10 cellular contexts compared by ENCODE assay signal in the genomic region with DNA sequence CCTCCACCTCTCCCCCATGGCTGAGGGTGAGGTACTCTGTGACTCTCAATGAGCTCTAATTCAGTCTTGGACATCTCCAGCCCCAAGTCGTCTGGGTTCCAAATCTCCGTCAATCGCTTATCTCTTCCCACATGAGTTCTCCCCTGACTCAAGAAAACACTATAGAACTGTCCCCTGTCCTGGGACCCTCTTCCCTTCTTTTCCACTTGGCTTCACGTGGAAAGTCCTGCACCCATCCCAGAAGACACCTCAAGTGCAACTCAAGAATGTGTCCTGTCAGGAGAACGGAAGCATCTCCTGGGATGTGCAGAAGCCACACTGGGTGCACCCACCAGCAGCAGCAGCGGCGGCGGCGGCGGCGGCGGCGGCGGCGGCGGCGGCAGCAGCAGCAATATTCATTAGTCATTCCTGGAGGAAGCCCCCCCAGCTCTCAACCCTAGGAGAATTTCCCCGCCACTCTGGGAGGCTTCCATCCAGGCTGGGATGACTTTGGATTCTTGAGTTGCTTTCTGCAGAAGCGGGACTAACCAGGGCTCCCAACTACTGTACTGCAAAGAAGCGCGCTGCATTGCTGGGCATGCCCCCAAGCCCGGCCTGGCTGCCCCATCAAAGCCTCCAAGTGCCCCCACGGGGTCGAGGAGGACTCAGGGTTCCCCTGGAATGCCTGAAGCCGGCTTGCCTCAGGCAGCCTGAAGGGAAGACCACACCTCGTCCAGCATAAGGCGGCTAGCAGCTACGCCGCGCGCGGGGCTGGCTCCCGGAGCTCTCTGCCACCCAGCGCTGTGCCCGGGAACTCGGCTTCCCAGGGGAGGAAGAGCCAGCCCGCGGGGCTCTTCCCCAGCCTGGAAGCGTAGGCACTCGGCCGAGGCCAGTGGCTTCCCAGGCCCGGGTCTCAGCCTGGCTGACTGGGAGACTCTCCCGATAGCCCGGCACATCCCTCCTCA. TPM values are rescaled to one million over a fixed set of nuclear protein-coding genes. Genes with fewer than 3 reads are reported as not detected.
DNase-seq lines count a peak whose midpoint lies in the region; ATAC-seq and TF ChIP-seq lines count a peak whose summit lies in the region.
"Had no signal": no experiment of that assay in that cellular context is flagged by ENCODE, and none has a peak within 500 bp of the region (broad histone marks: within the 10 kb centered on the region; RNA-seq: fewer than 3 reads in every experiment).

No MANE protein-coding gene starts in this region.

- no peak for DNase-seq in stimulated activated naive CD8-positive, alpha-beta T cell treated with anti-CD3 and anti-CD28 coated beads, Interleukin-15, Interleukin-2, amounts not matched to agents 100 U/mL and 50 U/mL, for 24 hours
- DNase-seq in esophagus muscularis mucosa (ENCODE audit: extremely low spot score) (no peak), LoVo (ENCODE audit: low spot score) (no peak), Karpas-422 (no peak), kidney glomerular epithelial cell (lab: John Stamatoyannopoulos, UW) (no peak)
- DNase-seq: activated T-cell treated with anti-CD3 and anti-CD28 coated beads for 4 hours, RPMI8226 had no signal

- peak overlapping the region; percentile 46 to 58 (median 56) for H3K4me3 ChIP-seq in esophagus muscularis mucosa
- peak overlapping the region; percentile 71 for H3K4me3 ChIP-seq in neural cell (ENCODE audit: low read length)
- no peak overlapping the region for H3K4me3 ChIP-seq in Karpas-422 (ENCODE audit: low read length)

- H3K4me1 ChIP-seq in esophagus muscularis mucosa (peaks cover 13 to 31% (median 26%) of the 10 kb centered on the region in 4 donors), Karpas-422 (ENCODE audit: low read length) (no peaks in the 10 kb centered on the region)

- TF ChIP-seq RAD21 in neural cell (conservative IDR thresholded peaks at IDR 0.05), result no peak

- no peak overlapping the region for H3K27ac Mint-ChIP-seq in stimulated activated naive CD8-positive, alpha-beta T cell treated with anti-CD3 and anti-CD28 coated beads, Interleukin-15, Interleukin-2, amounts not matched to agents 100 ng/mL and 50 ng/mL, for 24 hours

- H3K27me3 Mint-ChIP-seq in stimulated activated naive CD8-positive, alpha-beta T cell treated with anti-CD3 and anti-CD28 coated beads, Interleukin-15, Interleukin-2, amounts not matched to agents 100 ng/mL and 50 ng/mL, for 24 hours, result peaks cover 65% of the 10 kb centered on the region

- no peak for TF ChIP-seq EP300 in esophagus muscularis mucosa (IDR thresholded peaks at IDR 0.05)
- no peak for TF ChIP-seq EP300 in neural cell (conservative IDR thresholded peaks at IDR 0.05; ENCODE audit: poor library complexity, severe bottlenecking)

- 7% methylated on average over 19 of the region's 44 CpGs for WGBS in esophagus muscularis mucosa

- H3K4me2 ChIP-seq in neural cell (ENCODE audit: low read length) (peak overlapping the region; percentile 26), Karpas-422 (ENCODE audit: low read depth, low read length, poor library complexity, severe bottlenecking) (no peak overlapping the region)

- H2AFZ ChIP-seq in neural cell (ENCODE audit: low read depth, low read length), result no peak overlapping the region
- no peak overlapping the region for H2AFZ ChIP-seq in Karpas-422 (ENCODE audit: low read length)

- intact Hi-C loops in esophagus muscularis mucosa (cut with DNase I), result no loop called here

- no peaks in the 10 kb centered on the region for H3K36me3 ChIP-seq in esophagus muscularis mucosa
- no peaks in the 10 kb centered on the region for H3K36me3 ChIP-seq in neural cell (ENCODE audit: insufficient read depth, low read length)
- no peaks in the 10 kb centered on the region for H3K36me3 ChIP-seq in Karpas-422 (ENCODE audit: insufficient read depth, low read length)

- peak overlapping the region; percentile 23 for H3K9ac ChIP-seq in neural cell (ENCODE audit: low read length)
- no peak overlapping the region for H3K9ac ChIP-seq in Karpas-422 (ENCODE audit: low read length)

- H3F3A ChIP-seq in neural cell (ENCODE audit: insufficient read depth, low read length, poor library complexity, severe bottlenecking), result no peaks in the 10 kb centered on the region

- H3K27me3 ChIP-seq in esophagus muscularis mucosa (peaks cover 0 to 89% (median 40%) of the 10 kb centered on the region in 4 donors), neural cell (ENCODE audit: insufficient read depth, low read depth, low read length) (peaks cover 61% of the 10 kb centered on the region), Karpas-422 (ENCODE audit: low read length) (no peaks in the 10 kb centered on the region)

- no peaks in the 10 kb centered on the region for H3K9me3 Mint-ChIP-seq in stimulated activated naive CD8-positive, alpha-beta T cell treated with anti-CD3 and anti-CD28 coated beads, Interleukin-15, Interleukin-2, amounts not matched to agents 100 ng/mL and 50 ng/mL, for 24 hours

- H4K20me1 ChIP-seq in neural cell (ENCODE audit: insufficient read depth) (no peaks in the 10 kb centered on the region), Karpas-422 (ENCODE audit: insufficient read depth, low read depth, low read length) (no peaks in the 10 kb centered on the region)

- no peak for ATAC-seq in stimulated activated naive CD8-positive, alpha-beta T cell treated with anti-CD3 and anti-CD28 coated beads, Interleukin-15, Interleukin-2, amounts not matched to agents 100 U/mL and 50 U/mL, for 24 hours
- no peak for ATAC-seq in GM18873 (IDR thresholded peaks at IDR 0.05; ENCODE audit: low FRiP score, unreplicated experiment)

- H3K27ac ChIP-seq in esophagus muscularis mucosa (replicated peaks in 1 of 4) (peak overlapping the region in 1 of 4 donors; percentile 29), neural cell (ENCODE audit: low read length) (no peak overlapping the region), Karpas-422 (ENCODE audit: low read length) (no peak overlapping the region)

- H3K4me1 Mint-ChIP-seq in stimulated activated naive CD8-positive, alpha-beta T cell treated with anti-CD3 and anti-CD28 coated beads, Interleukin-15, Interleukin-2, amounts not matched to agents 100 ng/mL and 50 ng/mL, for 24 hours (ENCODE audit: low read depth), result peaks cover 5% of the 10 kb centered on the region

- no peaks in the 10 kb centered on the region for H3K79me2 ChIP-seq in neural cell (replicated peaks; ENCODE audit: insufficient read depth, low read length)
- no peaks in the 10 kb centered on the region for H3K79me2 ChIP-seq in Karpas-422 (ENCODE audit: low read length)

- no peak for TF ChIP-seq POLR2A in esophagus muscularis mucosa (IDR thresholded peaks at IDR 0.05; ENCODE audit: low read depth)

- H3K9me2 ChIP-seq in neural cell (ENCODE audit: insufficient read depth, low read length), result no peaks in the 10 kb centered on the region
- no peaks in the 10 kb centered on the region for H3K9me2 ChIP-seq in Karpas-422 (replicated peaks; ENCODE audit: insufficient read depth, low read length)

- no peaks in the 10 kb centered on the region for H3K36me3 Mint-ChIP-seq in stimulated activated naive CD8-positive, alpha-beta T cell treated with anti-CD3 and anti-CD28 coated beads, Interleukin-15, Interleukin-2, amounts not matched to agents 100 ng/mL and 50 ng/mL, for 24 hours (ENCODE audit: low read depth)

- TF ChIP-seq CTCF in esophagus muscularis mucosa (IDR thresholded peaks at IDR 0.05), result no peak
- no peak for TF ChIP-seq CTCF in neural cell (IDR thresholded peaks at IDR 0.05; ENCODE audit: poor library complexity, severe bottlenecking)

- H3K4me3 Mint-ChIP-seq in stimulated activated naive CD8-positive, alpha-beta T cell treated with anti-CD3 and anti-CD28 coated beads, Interleukin-15, Interleukin-2, amounts not matched to agents 100 ng/mL and 50 ng/mL, for 24 hours, result peak overlapping the region; percentile 62

- no peaks in the 10 kb centered on the region for H3K9me3 ChIP-seq in esophagus muscularis mucosa
- no peaks in the 10 kb centered on the region for H3K9me3 ChIP-seq in neural cell (ENCODE audit: low read length)
- H3K9me3 ChIP-seq in Karpas-422 (ENCODE audit: low read length), result no peaks in the 10 kb centered on the region

TF ChIP-seq in neural cell, 6 proteins besides CTCF, POLR2A, EP300 and RAD21:
- TF ChIP-seq SMC3 (conservative IDR thresholded peaks at IDR 0.05; ENCODE audit: poor library complexity) (no peak), TAF1 (IDR thresholded peaks at IDR 0.05; ENCODE audit: low read depth) (no peak)
- TF ChIP-seq, protein P1, sequence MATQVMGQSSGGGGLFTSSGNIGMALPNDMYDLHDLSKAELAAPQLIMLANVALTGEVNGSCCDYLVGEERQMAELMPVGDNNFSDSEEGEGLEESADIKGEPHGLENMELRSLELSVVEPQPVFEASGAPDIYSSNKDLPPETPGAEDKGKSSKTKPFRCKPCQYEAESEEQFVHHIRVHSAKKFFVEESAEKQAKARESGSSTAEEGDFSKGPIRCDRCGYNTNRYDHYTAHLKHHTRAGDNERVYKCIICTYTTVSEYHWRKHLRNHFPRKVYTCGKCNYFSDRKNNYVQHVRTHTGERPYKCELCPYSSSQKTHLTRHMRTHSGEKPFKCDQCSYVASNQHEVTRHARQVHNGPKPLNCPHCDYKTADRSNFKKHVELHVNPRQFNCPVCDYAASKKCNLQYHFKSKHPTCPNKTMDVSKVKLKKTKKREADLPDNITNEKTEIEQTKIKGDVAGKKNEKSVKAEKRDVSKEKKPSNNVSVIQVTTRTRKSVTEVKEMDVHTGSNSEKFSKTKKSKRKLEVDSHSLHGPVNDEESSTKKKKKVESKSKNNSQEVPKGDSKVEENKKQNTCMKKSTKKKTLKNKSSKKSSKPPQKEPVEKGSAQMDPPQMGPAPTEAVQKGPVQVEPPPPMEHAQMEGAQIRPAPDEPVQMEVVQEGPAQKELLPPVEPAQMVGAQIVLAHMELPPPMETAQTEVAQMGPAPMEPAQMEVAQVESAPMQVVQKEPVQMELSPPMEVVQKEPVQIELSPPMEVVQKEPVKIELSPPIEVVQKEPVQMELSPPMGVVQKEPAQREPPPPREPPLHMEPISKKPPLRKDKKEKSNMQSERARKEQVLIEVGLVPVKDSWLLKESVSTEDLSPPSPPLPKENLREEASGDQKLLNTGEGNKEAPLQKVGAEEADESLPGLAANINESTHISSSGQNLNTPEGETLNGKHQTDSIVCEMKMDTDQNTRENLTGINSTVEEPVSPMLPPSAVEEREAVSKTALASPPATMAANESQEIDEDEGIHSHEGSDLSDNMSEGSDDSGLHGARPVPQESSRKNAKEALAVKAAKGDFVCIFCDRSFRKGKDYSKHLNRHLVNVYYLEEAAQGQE (IDR thresholded peaks at IDR 0.05; ENCODE audit: borderline replicate concordance), result no peak

RNA-seq across cellular contexts. Expression of gene CRTAC1, which starts 1.0 kb away (rescaled TPM):
- 1 to 10 TPM; 4.0 to 8.7 (median 5.0) TPM for total RNA-seq in esophagus muscularis mucosa
- polyA plus RNA-seq in neural cell, result 0.44 and 1.1 TPM in 2 replicates
- 0.58 and 0.73 TPM in 2 replicates for polyA minus RNA-seq in neural cell
- total RNA-seq in Karpas-422 (2014; rRNA removed; shearing (Covaris generic); ENCODE audit: low replicate concordance), result not detected in 2 replicates
